In the genomic region with DNA sequence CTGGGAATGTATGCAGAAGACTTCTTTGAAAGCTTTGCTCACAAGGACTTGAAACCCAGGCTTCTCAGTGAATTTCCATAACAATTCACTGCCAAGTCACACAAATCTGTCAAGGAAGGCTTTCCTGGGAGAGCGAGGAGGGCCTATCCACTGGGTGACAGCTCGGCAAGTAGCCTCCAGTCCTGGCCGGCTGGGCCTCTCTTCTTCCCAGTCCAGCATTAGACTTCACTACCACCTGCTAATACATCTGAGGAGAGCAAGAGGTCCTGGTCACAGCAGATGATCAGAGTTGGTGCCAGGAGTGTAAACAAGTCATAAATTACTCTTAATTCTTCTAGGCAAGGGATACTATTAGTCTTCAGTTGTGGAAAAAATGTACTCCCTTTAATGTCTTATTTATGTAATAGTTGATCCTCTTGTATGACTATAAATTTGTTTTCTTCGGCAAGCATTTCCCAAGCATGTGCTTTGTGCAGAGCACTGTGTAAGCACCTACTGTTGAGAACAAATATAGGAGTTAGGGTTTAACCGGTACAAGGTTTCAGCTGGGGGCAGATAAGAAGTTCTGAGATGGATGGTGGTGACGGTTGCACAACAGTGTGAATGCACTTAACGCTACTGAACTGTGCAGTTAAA, we compare ENCODE assay signal across 1 cellular context.
TF ChIP-seq lines count a peak whose summit lies in the region.

No MANE protein-coding gene starts in this region.

TF ChIP-seq in K562, 482 proteins besides CTCF, POLR2A, EP300 and RAD21 (continued from another document):
- TF ChIP-seq, protein P1, sequence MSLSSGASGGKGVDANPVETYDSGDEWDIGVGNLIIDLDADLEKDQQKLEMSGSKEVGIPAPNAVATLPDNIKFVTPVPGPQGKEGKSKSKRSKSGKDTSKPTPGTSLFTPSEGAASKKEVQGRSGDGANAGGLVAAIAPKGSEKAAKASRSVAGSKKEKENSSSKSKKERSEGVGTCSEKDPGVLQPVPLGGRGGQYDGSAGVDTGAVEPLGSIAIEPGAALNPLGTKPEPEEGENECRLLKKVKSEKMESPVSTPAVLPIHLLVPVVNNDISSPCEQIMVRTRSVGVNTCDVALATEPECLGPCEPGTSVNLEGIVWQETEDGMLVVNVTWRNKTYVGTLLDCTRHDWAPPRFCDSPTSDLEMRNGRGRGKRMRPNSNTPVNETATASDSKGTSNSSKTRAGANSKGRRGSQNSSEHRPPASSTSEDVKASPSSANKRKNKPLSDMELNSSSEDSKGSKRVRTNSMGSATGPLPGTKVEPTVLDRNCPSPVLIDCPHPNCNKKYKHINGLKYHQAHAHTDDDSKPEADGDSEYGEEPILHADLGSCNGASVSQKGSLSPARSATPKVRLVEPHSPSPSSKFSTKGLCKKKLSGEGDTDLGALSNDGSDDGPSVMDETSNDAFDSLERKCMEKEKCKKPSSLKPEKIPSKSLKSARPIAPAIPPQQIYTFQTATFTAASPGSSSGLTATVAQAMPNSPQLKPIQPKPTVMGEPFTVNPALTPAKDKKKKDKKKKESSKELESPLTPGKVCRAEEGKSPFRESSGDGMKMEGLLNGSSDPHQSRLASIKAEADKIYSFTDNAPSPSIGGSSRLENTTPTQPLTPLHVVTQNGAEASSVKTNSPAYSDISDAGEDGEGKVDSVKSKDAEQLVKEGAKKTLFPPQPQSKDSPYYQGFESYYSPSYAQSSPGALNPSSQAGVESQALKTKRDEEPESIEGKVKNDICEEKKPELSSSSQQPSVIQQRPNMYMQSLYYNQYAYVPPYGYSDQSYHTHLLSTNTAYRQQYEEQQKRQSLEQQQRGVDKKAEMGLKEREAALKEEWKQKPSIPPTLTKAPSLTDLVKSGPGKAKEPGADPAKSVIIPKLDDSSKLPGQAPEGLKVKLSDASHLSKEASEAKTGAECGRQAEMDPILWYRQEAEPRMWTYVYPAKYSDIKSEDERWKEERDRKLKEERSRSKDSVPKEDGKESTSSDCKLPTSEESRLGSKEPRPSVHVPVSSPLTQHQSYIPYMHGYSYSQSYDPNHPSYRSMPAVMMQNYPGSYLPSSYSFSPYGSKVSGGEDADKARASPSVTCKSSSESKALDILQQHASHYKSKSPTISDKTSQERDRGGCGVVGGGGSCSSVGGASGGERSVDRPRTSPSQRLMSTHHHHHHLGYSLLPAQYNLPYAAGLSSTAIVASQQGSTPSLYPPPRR (CRISPR knock-in tag; IDR thresholded peaks at IDR 0.05; ENCODE audit: borderline replicate concordance), result no peak
- TF ChIP-seq, protein P2, sequence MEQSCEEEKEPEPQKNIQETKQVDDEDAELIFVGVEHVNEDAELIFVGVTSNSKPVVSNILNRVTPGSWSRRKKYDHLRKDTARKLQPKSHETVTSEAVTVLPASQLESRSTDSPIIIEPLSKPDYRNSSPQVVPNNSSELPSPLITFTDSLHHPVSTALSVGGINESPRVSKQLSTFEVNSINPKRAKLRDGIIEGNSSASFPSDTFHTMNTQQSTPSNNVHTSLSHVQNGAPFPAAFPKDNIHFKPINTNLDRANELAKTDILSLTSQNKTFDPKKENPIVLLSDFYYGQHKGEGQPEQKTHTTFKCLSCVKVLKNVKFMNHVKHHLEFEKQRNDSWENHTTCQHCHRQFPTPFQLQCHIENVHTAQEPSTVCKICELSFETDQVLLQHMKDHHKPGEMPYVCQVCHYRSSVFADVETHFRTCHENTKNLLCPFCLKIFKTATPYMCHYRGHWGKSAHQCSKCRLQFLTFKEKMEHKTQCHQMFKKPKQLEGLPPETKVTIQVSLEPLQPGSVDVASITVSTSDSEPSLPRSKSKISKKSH (CRISPR knock-in tag; IDR thresholded peaks at IDR 0.05), result no peak
- peak; percentile 14; the same call in 1 of the 2 replicates for TF ChIP-seq ATF7 (IDR thresholded peaks at IDR 0.05)
- no peak for TF ChIP-seq JUND (IDR thresholded peaks at IDR 0.05; ENCODE audit: borderline replicate concordance, low read depth, low read length)
- TF ChIP-seq JUND (tag; IDR thresholded peaks at IDR 0.05; ENCODE audit: borderline replicate concordance, low read depth, low read length), result peak; percentile 48; the same call in 2 of the 3 replicates
- peak; percentile 99 for TF ChIP-seq CEBPB (tag; IDR thresholded peaks at IDR 0.05)
- peak; percentile 24 for TF ChIP-seq BRD9 (IDR thresholded peaks at IDR 0.05; ENCODE audit: low read depth, partially characterized antibody)
